Comparison of ENCODE assay signal across 6 cellular contexts in the genomic region with DNA sequence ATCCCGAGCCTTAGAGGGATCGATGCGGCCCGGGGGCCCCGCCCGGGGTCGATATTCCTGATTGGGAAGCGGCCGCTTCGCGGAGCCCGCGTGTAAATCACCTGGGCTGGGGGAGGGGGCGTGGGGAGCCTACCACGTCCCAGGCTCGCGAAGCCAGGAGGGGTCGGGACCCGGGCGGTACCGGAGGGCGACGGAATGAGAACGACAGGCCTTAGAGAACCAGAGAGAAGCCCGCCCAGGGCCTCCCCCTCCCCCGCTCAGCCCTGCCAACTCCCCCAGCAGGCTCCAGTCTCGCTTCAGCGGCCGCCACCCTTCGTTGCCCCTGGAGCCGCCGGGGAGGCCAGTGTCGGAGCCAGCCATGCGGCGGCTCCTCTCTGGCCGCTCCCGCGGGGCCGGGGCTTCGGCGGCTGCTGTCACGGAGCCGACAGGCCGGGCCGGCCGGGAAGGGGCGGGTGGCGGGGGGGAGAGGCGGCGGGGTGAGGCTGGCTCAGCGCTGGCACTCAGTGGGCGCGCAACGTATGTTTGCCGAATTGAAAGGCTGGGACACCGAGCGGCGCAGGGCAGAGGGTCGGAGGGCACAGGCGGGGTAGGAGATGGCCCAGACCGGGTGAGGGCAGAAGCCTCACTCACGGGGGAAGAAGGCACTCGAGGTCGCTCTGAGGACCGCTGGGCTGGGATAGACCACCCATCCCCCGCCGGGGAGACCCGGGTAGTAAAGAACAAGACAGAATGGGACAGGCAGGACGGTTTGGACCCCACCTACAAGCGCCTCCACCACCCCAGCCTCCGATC. TPM values are rescaled to one million over a fixed set of nuclear protein-coding genes. Genes with fewer than 3 reads are reported as not detected.
DNase-seq lines count a peak whose midpoint lies in the region; ATAC-seq, FAIRE-seq and TF ChIP-seq lines count a peak whose summit lies in the region.

No MANE protein-coding gene starts in this region.

- H3K4me3 ChIP-seq in psoas muscle, result peak overlapping the region; percentile 63

- no peak for TF ChIP-seq CTCF in psoas muscle (IDR thresholded peaks at IDR 0.05)

- DNase-seq in ACHN (peak; percentile 90), HK-2 (ENCODE audit: unreplicated experiment) (peak; percentile 82), psoas muscle (no peak), HTR-8/SVneo (ENCODE audit: insufficient read length, low spot score) (no peak)

- intact Hi-C loops in dendritic cell treated with granulocyte-macrophage colony-stimulating factor and Interleukin-4, amounts not matched to agents 40 ng/mL and 50 ng/mL, for 4 days (cut with micrococcal nuclease), result no loop called here
- intact Hi-C loops in psoas muscle (cut with DNase I), result no loop called here

- peaks cover 40% of the 10 kb centered on the region for H3K4me1 ChIP-seq in psoas muscle

- WGBS in psoas muscle, 3 donors, result 3% methylated on average over 46 to 71 of the region's 71 CpGs

- in situ Hi-C loops in ACHN (cut with HindIII; ENCODE audit: low pct_ligation_motif_present, low pct_unique_long_range_greater_than_20kb, low sequenced_read_pairs), result no loop called here

- no peaks in the 10 kb centered on the region for H3K36me3 Mint-ChIP-seq in dendritic cell treated with granulocyte-macrophage colony-stimulating factor and Interleukin-4, amounts not matched to agents 40 ng/mL and 50 ng/mL, for 4 days (ENCODE audit: low read depth)

- H3K27me3 Mint-ChIP-seq in dendritic cell treated with granulocyte-macrophage colony-stimulating factor and Interleukin-4, amounts not matched to agents 40 ng/mL and 50 ng/mL, for 4 days, result peaks cover 98% of the 10 kb centered on the region

- H3K27me3 ChIP-seq in psoas muscle (ENCODE audit: insufficient read depth in 3 of 3, low read length in 2 of 3), result peaks cover 0 to 88% (median 31%) of the 10 kb centered on the region in 3 donors

- H3K4me1 Mint-ChIP-seq in dendritic cell treated with granulocyte-macrophage colony-stimulating factor and Interleukin-4, amounts not matched to agents 40 ng/mL and 50 ng/mL, for 4 days (ENCODE audit: low read depth), result peaks cover 53% of the 10 kb centered on the region

- no peak overlapping the region for H3K27ac Mint-ChIP-seq in dendritic cell treated with granulocyte-macrophage colony-stimulating factor and Interleukin-4, amounts not matched to agents 40 ng/mL and 50 ng/mL, for 4 days

- H3K4me3 Mint-ChIP-seq in dendritic cell treated with granulocyte-macrophage colony-stimulating factor and Interleukin-4, amounts not matched to agents 40 ng/mL and 50 ng/mL, for 4 days, result peak overlapping the region; percentile 71

- no peak overlapping the region for H3K27ac ChIP-seq in psoas muscle

- H3K9me3 ChIP-seq in psoas muscle, result no peaks in the 10 kb centered on the region

- ATAC-seq in psoas muscle (peak in 2 of 4 donors; percentile 14 to 18), GM19324 (IDR thresholded peaks at IDR 0.05; ENCODE audit: low FRiP score, unreplicated experiment) (no peak)

- H3K36me3 ChIP-seq in psoas muscle (ENCODE audit: insufficient read depth in 1 of 2, low read depth in 1 of 2), result no peaks in the 10 kb centered on the region

- no peaks in the 10 kb centered on the region for H3K9me3 Mint-ChIP-seq in dendritic cell treated with granulocyte-macrophage colony-stimulating factor and Interleukin-4, amounts not matched to agents 40 ng/mL and 50 ng/mL, for 4 days

- no peak for FAIRE-seq in HTR-8/SVneo (lab: Jason Lieb, UNC)

RNA-seq across cellular contexts. Expression of a gene that starts 1.4 kb away (rescaled TPM):
- under 1 TPM in 1 of 4 donors, not detected in 3; 0.08 TPM for total RNA-seq in psoas muscle
- polyA plus RNA-seq in psoas muscle, result under 1 TPM in 1 of 3 donors, not detected in 2; 0.03 TPM

RNA-seq across cellular contexts. Expression of a gene that starts 8.3 kb away (rescaled TPM):
- total RNA-seq in psoas muscle, result not detected
- not detected for polyA plus RNA-seq in psoas muscle

RNA-seq across cellular contexts. Expression of a gene that starts 22.0 kb away (rescaled TPM):
- total RNA-seq in psoas muscle, result 10 to 100 TPM in 2 of 4 donors, 1 to 10 TPM in 2; 5.0 to 10.6 (median 9.7) TPM
- 10 to 100 TPM in 1 of 3 donors, 1 to 10 TPM in 2; 4.4 to 10.1 (median 6.2) TPM for polyA plus RNA-seq in psoas muscle

RNA-seq across cellular contexts. Expression of a gene that starts 22.2 kb away (rescaled TPM):
- under 1 TPM in 2 of 4 donors, not detected in 2; 0.39 to 0.48 TPM for total RNA-seq in psoas muscle
- polyA plus RNA-seq in psoas muscle, result under 1 TPM; 0.07 to 0.36 (median 0.26) TPM

RNA-seq across cellular contexts. Expression of a gene that starts 50.3 kb away (rescaled TPM):
- total RNA-seq in psoas muscle, result not detected
- polyA plus RNA-seq in psoas muscle, result under 1 TPM in 2 of 3 donors, not detected in 1; 0.06 to 0.20 TPM

Comparison
In these comparisons a context has a peak if more than half of its experiments do, and no peak if none do; other contexts are left out.
1. DNase-seq: peak in ACHN (single experiment) and HK-2 (single experiment); none in psoas muscle (0 of 2) and HTR-8/SVneo (single experiment).